In genomic region chr10:2117641-2118040, GRCh38 we compare ENCODE assay signal across 14 cellular contexts.
DNase-seq lines count a peak whose midpoint lies in the region; ATAC-seq and TF ChIP-seq lines count a peak whose summit lies in the region.
"Had no signal": no experiment of that assay in that cellular context is flagged by ENCODE, and none has a peak within 500 bp of the region (broad histone marks: within the 10 kb centered on the region; RNA-seq: fewer than 3 reads in every experiment).

No MANE protein-coding gene starts in this region.

- H3K27ac Mint-ChIP-seq in MCF 10A (ENCODE audit: low read depth, unreplicated experiment) (peak overlapping the region; percentile 77), progenitor cell of endocrine pancreas (peak overlapping the region; percentile 56)
- H3K27ac Mint-ChIP-seq: CD14-positive monocyte; CD8-positive, alpha-beta memory T cell had no signal

- BruUV-seq in MCF 10A (replicated peaks; lab: Mats Ljungman, UMichigan): no TSS peak

- no peak for TF ChIP-seq POLR2A in breast epithelium (IDR thresholded peaks at IDR 0.05)

- H3K27me3 Mint-ChIP-seq in MCF 10A (ENCODE audit: insufficient read depth, unreplicated experiment) (no peaks in the 10 kb centered on the region), progenitor cell of endocrine pancreas (no peaks in the 10 kb centered on the region)

- H3K4me1 Mint-ChIP-seq in MCF 10A (ENCODE audit: insufficient read depth, unreplicated experiment) (peaks cover 45% of the 10 kb centered on the region), progenitor cell of endocrine pancreas (ENCODE audit: low read depth) (peaks cover 7% of the 10 kb centered on the region)
- H3K4me1 Mint-ChIP-seq: CD14-positive monocyte; CD8-positive, alpha-beta memory T cell had no signal

- TF ChIP-seq CTCF in MCF 10A (IDR thresholded peaks at IDR 0.05; ENCODE audit: unreplicated experiment): no peak
- no peak for TF ChIP-seq CTCF in breast epithelium (IDR thresholded peaks at IDR 0.05)
- no peak for TF ChIP-seq CTCF in progenitor cell of endocrine pancreas (IDR thresholded peaks at IDR 0.05; ENCODE audit: unreplicated experiment)
- TF ChIP-seq CTCF in omental fat pad (IDR thresholded peaks at IDR 0.05): no peak

- intact Hi-C loops in MCF 10A (cut with micrococcal nuclease): loop anchor here (5.0 to 10.0 kb wide), 2 partner anchors 97 to 380 kb away; partner anchors contain the start of gene ADARB2
- intact Hi-C loops in breast epithelium (cut with DNase I; ENCODE audit: low total_unique reads): no loop called here

- ATAC-seq in esophagus mucosa (peak; percentile 85), omental fat pad (ENCODE audit: low FRiP score) (no peak)
- ATAC-seq: HepG2 had no signal

- no peaks in the 10 kb centered on the region for H3K36me3 ChIP-seq in breast epithelium
- H3K36me3 ChIP-seq: HAP-1 had no signal

- peaks cover 3 to 16% of the 10 kb centered on the region in 2 donors for H3K9me3 ChIP-seq in breast epithelium
- H3K9me3 ChIP-seq: Caco-2, HAP-1 had no signal

- H3K4me3 Mint-ChIP-seq in MCF 10A (ENCODE audit: unreplicated experiment) (peak overlapping the region; percentile 39), progenitor cell of endocrine pancreas (ENCODE audit: low read depth) (no peak overlapping the region)
- H3K4me3 Mint-ChIP-seq: CD14-positive monocyte; CD8-positive, alpha-beta memory T cell had no signal

- no peaks in the 10 kb centered on the region for H3K27me3 ChIP-seq in breast epithelium

- POLR2A ChIA-PET in MCF 10A (lab: Yijun Ruan, JAX): interaction anchor here (0.7 to 1.1 kb wide), 4 partner anchors 21 to 717 kb away, joined by 3 read pairs; no protein-coding TSS in a partner anchor

- H3K4me1 ChIP-seq in breast epithelium: no peaks in the 10 kb centered on the region
- H3K4me1 ChIP-seq: HAP-1 had no signal

- H3K4me3 ChIP-seq in breast epithelium: no peak overlapping the region
- H3K4me3 ChIP-seq: HAP-1 had no signal

- peaks cover 13% of the 10 kb centered on the region for H3K36me3 Mint-ChIP-seq in MCF 10A (ENCODE audit: insufficient read depth, unreplicated experiment)
- H3K36me3 Mint-ChIP-seq in progenitor cell of endocrine pancreas (ENCODE audit: insufficient read depth): no peaks in the 10 kb centered on the region
- H3K36me3 Mint-ChIP-seq: CD14-positive monocyte; CD8-positive, alpha-beta memory T cell had no signal

- no peak overlapping the region for H3K27ac ChIP-seq in breast epithelium
- H3K27ac ChIP-seq: 22Rv1 had no signal

- DNase-seq in MCF 10A (ENCODE audit: unreplicated experiment): peak; percentile 82
- no peak for DNase-seq in breast epithelium (ENCODE audit: low spot score in 2 of 2)
- DNase-seq in progenitor cell of endocrine pancreas (ENCODE audit: low spot score, unreplicated experiment): no peak
- DNase-seq in omental fat pad (ENCODE audit: low spot score): no peak
- no peak for DNase-seq in activated CD4-positive, alpha-beta T cell treated with anti-CD3 and anti-CD28 coated beads, Interleukin-2, amount 50 U/mL, for 4 hours
- no peak for DNase-seq in activated CD8-positive, alpha-beta memory T cell treated with anti-CD3 and anti-CD28 coated beads, Interleukin-2, amount 50 U/mL, for 48 hours
- DNase-seq: Caco-2; CD8-positive, alpha-beta memory T cell; DMS53 had no signal

- CTCF ChIA-PET in MCF 10A (lab: Yijun Ruan, JAX): interaction anchor here (0.5 kb wide), 1 partner anchor 90 kb away, joined by 3 read pairs; no protein-coding TSS in a partner anchor

- no peaks in the 10 kb centered on the region for H3K9me3 Mint-ChIP-seq in MCF 10A (ENCODE audit: unreplicated experiment)
- peaks cover 4% of the 10 kb centered on the region for H3K9me3 Mint-ChIP-seq in progenitor cell of endocrine pancreas (ENCODE audit: low read depth)
